ENCODE assay signal across 1 cellular context in genomic region chr2:230416061-230416721, GRCh38.
TF ChIP-seq lines count a peak whose summit lies in the region.

TSS of gene SP100 (plus strand) at chr2:230416201. CDS start at chr2:230416297, 96 bp downstream.

TF ChIP-seq in HepG2, 621 proteins besides CTCF, POLR2A, EP300 and RAD21 (continued from another document and continues in another):
- TF ChIP-seq ARID4A (CRISPR knock-in tag; IDR thresholded peaks at IDR 0.05; ENCODE audit: borderline replicate concordance) (peak; percentile 69; the same call in 1 of the 2 replicates), ZBTB42 (CRISPR knock-in tag; IDR thresholded peaks at IDR 0.05) (0 out of 2 replicates have a peak, but pooled peaks have one; percentile 29), ZNF530 (CRISPR knock-in tag; IDR thresholded peaks at IDR 0.05; ENCODE audit: low read depth) (no peak), MYNN (CRISPR knock-in tag; IDR thresholded peaks at IDR 0.05; ENCODE audit: low read depth) (no peak), BORCS8-MEF2B (CRISPR knock-in tag; IDR thresholded peaks at IDR 0.05) (peak; percentile 58; the same call in 1 of the 2 replicates), RARA (CRISPR knock-in tag; IDR thresholded peaks at IDR 0.05) (0 out of 2 replicates have a peak, but pooled peaks have one; percentile 25), ZNF547 (CRISPR knock-in tag; IDR thresholded peaks at IDR 0.05) (peak; percentile 45; the same call in 1 of the 2 replicates), CENPBD1 (CRISPR knock-in tag; IDR thresholded peaks at IDR 0.05; ENCODE audit: borderline replicate concordance, low read depth) (no peak), GLMP (CRISPR knock-in tag; IDR thresholded peaks at IDR 0.05; ENCODE audit: borderline replicate concordance) (no peak), ZHX2 (IDR thresholded peaks at IDR 0.05; ENCODE audit: low read depth) (no peak), ZHX2 (CRISPR knock-in tag; IDR thresholded peaks at IDR 0.05; ENCODE audit: borderline replicate concordance) (no peak), FOXP1 (IDR thresholded peaks at IDR 0.05) (no peak), FOXP1 (CRISPR knock-in tag; IDR thresholded peaks at IDR 0.05) (peak; percentile 45), SYNCRIP (IDR thresholded peaks at IDR 0.05; ENCODE audit: insufficient read depth, low read depth, low read length) (no peak), ARID2 (CRISPR knock-in tag; IDR thresholded peaks at IDR 0.05; ENCODE audit: borderline replicate concordance) (0 out of 2 replicates have a peak, but pooled peaks have one; percentile 69), NFIB (CRISPR knock-in tag; IDR thresholded peaks at IDR 0.05; ENCODE audit: borderline replicate concordance) (no peak), THAP11 (CRISPR knock-in tag; IDR thresholded peaks at IDR 0.05) (peak; percentile 77), ZNF205 (CRISPR knock-in tag; IDR thresholded peaks at IDR 0.05) (peak; percentile 45; the same call in 1 of the 2 replicates), RXRA (CRISPR knock-in tag; IDR thresholded peaks at IDR 0.05) (peak; percentile 58; the same call in 1 of the 2 replicates), ISX (CRISPR knock-in tag; conservative IDR thresholded peaks at IDR 0.05) (no peak), BRF2 (CRISPR knock-in tag; IDR thresholded peaks at IDR 0.05) (no peak), ZNF354B (CRISPR knock-in tag; IDR thresholded peaks at IDR 0.05) (0 out of 2 replicates have a peak, but pooled peaks have one; percentile 45), SP5 (CRISPR knock-in tag; IDR thresholded peaks at IDR 0.05; ENCODE audit: borderline replicate concordance, low read depth) (peak; percentile 85), ZNF713 (CRISPR knock-in tag; IDR thresholded peaks at IDR 0.05) (no peak), ELF3 (CRISPR knock-in tag; IDR thresholded peaks at IDR 0.05) (peak; percentile 96), DR1 (CRISPR knock-in tag; IDR thresholded peaks at IDR 0.05) (peak; percentile 74; the same call in 1 of the 2 replicates), NFATC3 (CRISPR knock-in tag; IDR thresholded peaks at IDR 0.05) (no peak), ZNF496 (CRISPR knock-in tag; IDR thresholded peaks at IDR 0.05; ENCODE audit: insufficient replicate concordance) (no peak), ZNF543 (CRISPR knock-in tag; IDR thresholded peaks at IDR 0.05) (no peak), MATR3 (CRISPR knock-in tag; IDR thresholded peaks at IDR 0.05) (no peak), CBX2 (IDR thresholded peaks at IDR 0.05; ENCODE audit: low read depth, low read length) (no peak), CBX2 (CRISPR knock-in tag; IDR thresholded peaks at IDR 0.05; ENCODE audit: low read depth) (no peak), ZNF503 (CRISPR knock-in tag; IDR thresholded peaks at IDR 0.05) (no peak), ZNF577 (CRISPR knock-in tag; IDR thresholded peaks at IDR 0.05; ENCODE audit: borderline replicate concordance, low read depth) (no peak), BCLAF1 (IDR thresholded peaks at IDR 0.05) (no peak), ZFYVE20 (CRISPR knock-in tag; IDR thresholded peaks at IDR 0.05; ENCODE audit: borderline replicate concordance, low read depth) (no peak), ZNF564 (CRISPR knock-in tag; IDR thresholded peaks at IDR 0.05) (no peak), NR3C1 (CRISPR knock-in tag; IDR thresholded peaks at IDR 0.05) (no peak), ZFX (CRISPR knock-in tag; IDR thresholded peaks at IDR 0.05; ENCODE audit: low read depth) (peak; percentile 100), TCF7 (IDR thresholded peaks at IDR 0.05; ENCODE audit: low read depth) (no peak), CHCHD3 (CRISPR knock-in tag; IDR thresholded peaks at IDR 0.05) (0 out of 2 replicates have a peak, but pooled peaks have one; percentile 39), ZNF180 (CRISPR knock-in tag; IDR thresholded peaks at IDR 0.05; ENCODE audit: borderline replicate concordance, low read depth) (no peak), ZNF615 (CRISPR knock-in tag; IDR thresholded peaks at IDR 0.05; ENCODE audit: borderline replicate concordance) (no peak; the same call in 1 of the 2 replicates), ZNF660 (CRISPR knock-in tag; IDR thresholded peaks at IDR 0.05; ENCODE audit: borderline replicate concordance, low read depth) (no peak), MYPOP (CRISPR knock-in tag; IDR thresholded peaks at IDR 0.05) (peak; percentile 62; the same call in 1 of the 2 replicates), RELA (CRISPR knock-in tag; IDR thresholded peaks at IDR 0.05) (no peak), PCBP2 (optimal IDR thresholded peaks at IDR 0.05; ENCODE audit: low read depth, low read length, poor library complexity, severe bottlenecking) (no peak), GZF1 (CRISPR knock-in tag; IDR thresholded peaks at IDR 0.05) (no peak)
